Comparison of ENCODE assay signal across 1 cellular context in the genomic region with DNA sequence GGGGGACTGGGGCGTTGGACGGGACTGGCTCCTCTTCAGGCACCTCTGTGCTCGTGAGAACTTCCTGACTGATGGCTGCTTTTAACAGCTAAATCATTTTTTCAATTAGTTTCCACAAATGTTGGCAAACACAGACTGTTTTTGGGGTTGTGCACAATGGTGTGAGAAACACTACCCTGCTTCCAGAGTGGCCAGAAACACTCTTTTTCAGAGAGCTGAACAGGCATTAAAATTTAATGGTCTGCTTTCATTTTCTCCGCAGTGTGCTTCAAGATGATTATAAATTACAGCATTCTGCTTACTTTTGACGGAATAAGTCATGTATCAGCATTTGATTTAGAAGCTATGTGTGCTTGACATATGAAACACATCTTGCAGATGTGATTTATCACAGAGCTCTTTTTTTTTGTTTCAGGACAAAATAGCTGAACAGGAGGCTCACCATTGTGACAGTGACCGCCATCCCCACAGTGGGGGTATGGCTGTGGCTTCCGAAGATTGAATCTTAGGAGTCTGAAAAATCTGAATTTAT.
TF ChIP-seq lines count a peak whose summit lies in the region.

No MANE protein-coding gene starts in this region.

TF ChIP-seq in WTC11, 78 proteins besides CTCF, POLR2A, EP300 and RAD21 (continued from another document):
- TF ChIP-seq, protein P1, sequence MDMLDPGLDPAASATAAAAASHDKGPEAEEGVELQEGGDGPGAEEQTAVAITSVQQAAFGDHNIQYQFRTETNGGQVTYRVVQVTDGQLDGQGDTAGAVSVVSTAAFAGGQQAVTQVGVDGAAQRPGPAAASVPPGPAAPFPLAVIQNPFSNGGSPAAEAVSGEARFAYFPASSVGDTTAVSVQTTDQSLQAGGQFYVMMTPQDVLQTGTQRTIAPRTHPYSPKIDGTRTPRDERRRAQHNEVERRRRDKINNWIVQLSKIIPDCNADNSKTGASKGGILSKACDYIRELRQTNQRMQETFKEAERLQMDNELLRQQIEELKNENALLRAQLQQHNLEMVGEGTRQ (CRISPR knock-in tag; IDR thresholded peaks at IDR 0.05): no peak
- no peak for TF ChIP-seq FOXP1 (CRISPR knock-in tag; IDR thresholded peaks at IDR 0.05; ENCODE audit: borderline replicate concordance)
